1 cellular context compared by ENCODE assay signal in genomic region chr9:128104171-128104618, GRCh38.
A peak's percentile ranks its signal among the peaks of the same experiment; 100 is the strongest.
TF ChIP-seq lines count a peak whose summit lies in the region.

No MANE protein-coding gene starts in this region.

TF ChIP-seq in HepG2, 621 proteins besides CTCF, POLR2A, EP300 and RAD21 (continued from another document and continues in another):
- TF ChIP-seq, protein P1, sequence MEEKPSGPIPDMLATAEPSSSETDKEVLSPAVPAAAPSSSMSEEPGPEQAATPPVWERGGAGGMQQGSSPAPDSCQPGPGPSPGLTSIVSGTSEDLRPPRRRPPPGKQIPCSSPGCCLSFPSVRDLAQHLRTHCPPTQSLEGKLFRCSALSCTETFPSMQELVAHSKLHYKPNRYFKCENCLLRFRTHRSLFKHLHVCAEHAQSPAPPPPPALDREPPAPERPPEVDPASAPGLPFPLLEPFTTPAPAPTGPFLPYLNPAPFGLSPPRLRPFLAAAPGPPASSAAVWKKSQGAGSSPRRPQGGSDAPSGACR (CRISPR knock-in tag; IDR thresholded peaks at IDR 0.05): peak; percentile 19; the same call in 1 of the 2 replicates
- TF ChIP-seq, protein P2, sequence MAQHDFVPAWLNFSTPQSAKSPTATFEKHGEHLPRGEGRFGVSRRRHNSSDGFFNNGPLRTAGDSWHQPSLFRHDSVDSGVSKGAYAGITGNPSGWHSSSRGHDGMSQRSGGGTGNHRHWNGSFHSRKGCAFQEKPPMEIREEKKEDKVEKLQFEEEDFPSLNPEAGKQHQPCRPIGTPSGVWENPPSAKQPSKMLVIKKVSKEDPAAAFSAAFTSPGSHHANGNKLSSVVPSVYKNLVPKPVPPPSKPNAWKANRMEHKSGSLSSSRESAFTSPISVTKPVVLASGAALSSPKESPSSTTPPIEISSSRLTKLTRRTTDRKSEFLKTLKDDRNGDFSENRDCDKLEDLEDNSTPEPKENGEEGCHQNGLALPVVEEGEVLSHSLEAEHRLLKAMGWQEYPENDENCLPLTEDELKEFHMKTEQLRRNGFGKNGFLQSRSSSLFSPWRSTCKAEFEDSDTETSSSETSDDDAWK (CRISPR knock-in tag; IDR thresholded peaks at IDR 0.05): no peak
- TF ChIP-seq HNF4G (IDR thresholded peaks at IDR 0.05; ENCODE audit: borderline replicate concordance, low read depth, low read length) (peak; percentile 76; the same call in 1 of the 2 replicates), HNF4G (CRISPR knock-in tag; IDR thresholded peaks at IDR 0.05; ENCODE audit: borderline replicate concordance, low read depth) (peak; percentile 88; the same call in 1 of the 2 replicates), ZBTB40 (IDR thresholded peaks at IDR 0.05) (no peak), ZBTB40 (CRISPR knock-in tag; IDR thresholded peaks at IDR 0.05) (peak; percentile 62; the same call in 1 of the 2 replicates), ARID5B (CRISPR knock-in tag; IDR thresholded peaks at IDR 0.05) (peak; percentile 91), NRL (CRISPR knock-in tag; IDR thresholded peaks at IDR 0.05; ENCODE audit: borderline replicate concordance) (peak; percentile 88), TARDBP (CRISPR knock-in tag; IDR thresholded peaks at IDR 0.05) (peak; percentile 89; the same call in 1 of the 2 replicates), ZNF317 (CRISPR knock-in tag; IDR thresholded peaks at IDR 0.05) (0 out of 2 replicates have a peak, but pooled peaks have one; percentile 44), MTA1 (CRISPR knock-in tag; IDR thresholded peaks at IDR 0.05; ENCODE audit: borderline replicate concordance) (peak; percentile 97), SSRP1 (CRISPR knock-in tag; IDR thresholded peaks at IDR 0.05) (peak; percentile 73; the same call in 1 of the 2 replicates), BATF2 (CRISPR knock-in tag; IDR thresholded peaks at IDR 0.05) (no peak), TBP (CRISPR knock-in tag; IDR thresholded peaks at IDR 0.05) (no peak), SIX1 (CRISPR knock-in tag; IDR thresholded peaks at IDR 0.05; ENCODE audit: borderline replicate concordance) (no peak), KDM2A (CRISPR knock-in tag; IDR thresholded peaks at IDR 0.05; ENCODE audit: borderline replicate concordance, low read depth) (peak; percentile 17; the same call in 1 of the 2 replicates), MAZ (IDR thresholded peaks at IDR 0.05; ENCODE audit: borderline replicate concordance, low read depth, low read length) (peak; percentile 51; the same call in 1 of the 2 replicates), MAZ (CRISPR knock-in tag; IDR thresholded peaks at IDR 0.05; ENCODE audit: low read depth) (no peak), SP5 (CRISPR knock-in tag; IDR thresholded peaks at IDR 0.05; ENCODE audit: borderline replicate concordance, low read depth) (peak; percentile 92), BCL6 (CRISPR knock-in tag; IDR thresholded peaks at IDR 0.05) (peak; percentile 73), TCF7 (IDR thresholded peaks at IDR 0.05; ENCODE audit: low read depth) (0 out of 2 replicates have a peak, but pooled peaks have one; percentile 11), SMARCE1 (IDR thresholded peaks at IDR 0.05; ENCODE audit: borderline replicate concordance) (no peak), SOX13 (IDR thresholded peaks at IDR 0.05) (peak; percentile 67; the same call in 1 of the 2 replicates), SOX13 (CRISPR knock-in tag; conservative IDR thresholded peaks at IDR 0.05 in 1 of 2, IDR thresholded peaks at IDR 0.05 in 1 of 2) (peak in 1 of 2 experiments; percentile 96; a peak in 2 of 4 replicates), GPN1 (CRISPR knock-in tag; IDR thresholded peaks at IDR 0.05; ENCODE audit: borderline replicate concordance) (no peak), HNRNPLL (IDR thresholded peaks at IDR 0.05; ENCODE audit: low read depth, low read length, poor library complexity, severe bottlenecking) (no peak), ZNF724P (CRISPR knock-in tag; IDR thresholded peaks at IDR 0.05; ENCODE audit: borderline replicate concordance) (no peak)
- TF ChIP-seq, protein P3, sequence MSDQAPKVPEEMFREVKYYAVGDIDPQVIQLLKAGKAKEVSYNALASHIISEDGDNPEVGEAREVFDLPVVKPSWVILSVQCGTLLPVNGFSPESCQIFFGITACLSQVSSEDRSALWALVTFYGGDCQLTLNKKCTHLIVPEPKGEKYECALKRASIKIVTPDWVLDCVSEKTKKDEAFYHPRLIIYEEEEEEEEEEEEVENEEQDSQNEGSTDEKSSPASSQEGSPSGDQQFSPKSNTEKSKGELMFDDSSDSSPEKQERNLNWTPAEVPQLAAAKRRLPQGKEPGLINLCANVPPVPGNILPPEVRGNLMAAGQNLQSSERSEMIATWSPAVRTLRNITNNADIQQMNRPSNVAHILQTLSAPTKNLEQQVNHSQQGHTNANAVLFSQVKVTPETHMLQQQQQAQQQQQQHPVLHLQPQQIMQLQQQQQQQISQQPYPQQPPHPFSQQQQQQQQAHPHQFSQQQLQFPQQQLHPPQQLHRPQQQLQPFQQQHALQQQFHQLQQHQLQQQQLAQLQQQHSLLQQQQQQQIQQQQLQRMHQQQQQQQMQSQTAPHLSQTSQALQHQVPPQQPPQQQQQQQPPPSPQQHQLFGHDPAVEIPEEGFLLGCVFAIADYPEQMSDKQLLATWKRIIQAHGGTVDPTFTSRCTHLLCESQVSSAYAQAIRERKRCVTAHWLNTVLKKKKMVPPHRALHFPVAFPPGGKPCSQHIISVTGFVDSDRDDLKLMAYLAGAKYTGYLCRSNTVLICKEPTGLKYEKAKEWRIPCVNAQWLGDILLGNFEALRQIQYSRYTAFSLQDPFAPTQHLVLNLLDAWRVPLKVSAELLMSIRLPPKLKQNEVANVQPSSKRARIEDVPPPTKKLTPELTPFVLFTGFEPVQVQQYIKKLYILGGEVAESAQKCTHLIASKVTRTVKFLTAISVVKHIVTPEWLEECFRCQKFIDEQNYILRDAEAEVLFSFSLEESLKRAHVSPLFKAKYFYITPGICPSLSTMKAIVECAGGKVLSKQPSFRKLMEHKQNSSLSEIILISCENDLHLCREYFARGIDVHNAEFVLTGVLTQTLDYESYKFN (CRISPR knock-in tag; conservative IDR thresholded peaks at IDR 0.05): peak; percentile 91
- TF ChIP-seq, protein P4, sequence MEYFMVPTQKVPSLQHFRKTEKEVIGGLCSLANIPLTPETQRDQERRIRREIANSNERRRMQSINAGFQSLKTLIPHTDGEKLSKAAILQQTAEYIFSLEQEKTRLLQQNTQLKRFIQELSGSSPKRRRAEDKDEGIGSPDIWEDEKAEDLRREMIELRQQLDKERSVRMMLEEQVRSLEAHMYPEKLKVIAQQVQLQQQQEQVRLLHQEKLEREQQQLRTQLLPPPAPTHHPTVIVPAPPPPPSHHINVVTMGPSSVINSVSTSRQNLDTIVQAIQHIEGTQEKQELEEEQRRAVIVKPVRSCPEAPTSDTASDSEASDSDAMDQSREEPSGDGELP (IDR thresholded peaks at IDR 0.05; ENCODE audit: borderline replicate concordance, low read depth): peak; percentile 87
